ENCODE assay signal across 7 cellular contexts in genomic region chr18:61658431-61658830, GRCh38.
"Had no signal": no experiment of that assay in that cellular context is flagged by ENCODE, and none has a peak within 500 bp of the region (broad histone marks: within the 10 kb centered on the region; RNA-seq: fewer than 3 reads in every experiment).

No MANE protein-coding gene starts in this region.

- H3K27me3 Mint-ChIP-seq: IgD-negative memory B cell had no signal

- DNase-seq: H9, HCEC 1CT, KBM-7 had no signal

- H3K4me3 ChIP-seq: GM23338 had no signal

- H3K4me1 Mint-ChIP-seq: IgD-negative memory B cell had no signal

- H3K27ac ChIP-seq: HL-60 had no signal

- H3K4me3 Mint-ChIP-seq: GM23338, H9, IgD-negative memory B cell had no signal

- ATAC-seq: GM23338, HepG2 had no signal

- H3K27ac Mint-ChIP-seq: GM23338, H9, IgD-negative memory B cell had no signal

- H3K4me2 ChIP-seq: GM23338 had no signal

- H2AFZ ChIP-seq: GM23338 had no signal

- H3K36me3 Mint-ChIP-seq: IgD-negative memory B cell had no signal
